ENCODE assay signal across 16 cellular contexts in genomic region chr1:209103135-209103534, GRCh38.
A peak's percentile ranks its signal among the peaks of the same experiment; 100 is the strongest.
DNase-seq lines count a peak whose midpoint lies in the region; ATAC-seq, FAIRE-seq and TF ChIP-seq lines count a peak whose summit lies in the region.
"Had no signal": no experiment of that assay in that cellular context is flagged by ENCODE, and none has a peak within 500 bp of the region (broad histone marks: within the 10 kb centered on the region; RNA-seq: fewer than 3 reads in every experiment).

No MANE protein-coding gene starts in this region.

- CTCF ChIA-PET in activated CD8-positive, alpha-beta T cell treated with anti-CD3 and anti-CD28 coated beads, Interleukin-2, amount 10 ng/mL, durations not matched to agents 7 days and 5 days (lab: Charles Lee), result no interaction called here

- no peaks in the 10 kb centered on the region for H3K9me3 ChIP-seq in stomach

- no peak overlapping the region for H3K4me3 Mint-ChIP-seq in activated CD8-positive, alpha-beta T cell treated with anti-CD3 and anti-CD28 coated beads, Interleukin-2, amount 10 ng/mL, durations not matched to agents 7 days and 5 days
- H3K4me3 Mint-ChIP-seq: activated T-cell treated with anti-CD3 and anti-CD28 coated beads, Interleukin-2, amount 50 U/mL, for 4 hours; memory B cell had no signal

- TF ChIP-seq CTCF in stomach (IDR thresholded peaks at IDR 0.05), result no peak

- no peaks in the 10 kb centered on the region for H3K27me3 ChIP-seq in stomach
- H3K27me3 ChIP-seq: hepatocyte had no signal

- no peak overlapping the region for H3K27ac Mint-ChIP-seq in activated CD8-positive, alpha-beta T cell treated with anti-CD3 and anti-CD28 coated beads, Interleukin-2, amount 10 ng/mL, durations not matched to agents 7 days and 5 days
- H3K27ac Mint-ChIP-seq: memory B cell had no signal

- ATAC-seq in GM19397 (IDR thresholded peaks at IDR 0.05; ENCODE audit: unreplicated experiment) (peak; percentile 46), HG02973 (IDR thresholded peaks at IDR 0.05; ENCODE audit: unreplicated experiment) (peak; percentile 55), HG03342 (IDR thresholded peaks at IDR 0.05; ENCODE audit: unreplicated experiment) (no peak)
- ATAC-seq in activated CD8-positive, alpha-beta T cell treated with anti-CD3 and anti-CD28 coated beads, Interleukin-2, amount 10 ng/mL, durations not matched to agents 7 days and 5 days, result no peak
- ATAC-seq: activated T-cell treated with anti-CD3 and anti-CD28 coated beads, Interleukin-2, amount 50 U/mL, for 4 hours; Right ventricle myocardium inferior had no signal

- no peaks in the 10 kb centered on the region for H3K36me3 Mint-ChIP-seq in activated CD8-positive, alpha-beta T cell treated with anti-CD3 and anti-CD28 coated beads, Interleukin-2, amount 10 ng/mL, durations not matched to agents 7 days and 5 days (ENCODE audit: low read depth)
- H3K36me3 Mint-ChIP-seq: memory B cell had no signal

- POLR2A ChIA-PET in activated CD8-positive, alpha-beta T cell treated with anti-CD3 and anti-CD28 coated beads, Interleukin-2, amount 10 ng/mL, durations not matched to agents 7 days and 5 days (lab: Charles Lee), result no interaction called here

- no peaks in the 10 kb centered on the region for H3K4me1 Mint-ChIP-seq in activated CD8-positive, alpha-beta T cell treated with anti-CD3 and anti-CD28 coated beads, Interleukin-2, amount 10 ng/mL, durations not matched to agents 7 days and 5 days (ENCODE audit: low read depth)
- H3K4me1 Mint-ChIP-seq: memory B cell had no signal

- no peaks in the 10 kb centered on the region for H3K27me3 Mint-ChIP-seq in activated CD8-positive, alpha-beta T cell treated with anti-CD3 and anti-CD28 coated beads, Interleukin-2, amount 10 ng/mL, durations not matched to agents 7 days and 5 days (ENCODE audit: low read depth)
- H3K27me3 Mint-ChIP-seq: memory B cell had no signal

- H3K36me3 ChIP-seq in stomach, result no peaks in the 10 kb centered on the region

- intact Hi-C loops in stomach (cut with DNase I; ENCODE audit: low total_unique reads), result no loop called here

- DNase-seq in GM12892 (ENCODE audit: insufficient read length), result no peak
- DNase-seq in NCI-H69 (lab: John Stamatoyannopoulos, UW), result peak; percentile 61
- no peak for DNase-seq in stomach
- DNase-seq in NCI-H526 treated with DMSO at 0.1 percent for 48 hours (lab: John Stamatoyannopoulos, UW), result no peak
- no peak for DNase-seq in activated CD8-positive, alpha-beta T cell treated with anti-CD3 and anti-CD28 coated beads, Interleukin-2, amount 10 ng/mL, durations not matched to agents 7 days and 5 days
- DNase-seq: activated T-cell treated with anti-CD3 and anti-CD28 coated beads, Interleukin-2, amount 50 U/mL, for 4 hours; GOT3; NCI-H1930 had no signal

- no peak for TF ChIP-seq EP300 in stomach (IDR thresholded peaks at IDR 0.05)

- 44 to 61% (median 51%) methylated on average over 3 of the region's 3 CpGs for WGBS in stomach, 5 donors

- TF ChIP-seq POLR2A in GM12892 (IDR thresholded peaks at IDR 0.05; ENCODE audit: low read depth, low read length), result no peak
- no peak for TF ChIP-seq POLR2A in stomach (IDR thresholded peaks at IDR 0.05)

- peak; percentile 62 for FAIRE-seq in GM12892 (lab: Jason Lieb, UNC)
- FAIRE-seq: endothelial cell of umbilical vein, G401.6 had no signal

- H3K4me3 ChIP-seq in stomach, result no peak overlapping the region
- H3K4me3 ChIP-seq: hepatocyte had no signal

- no peak overlapping the region for H3K27ac ChIP-seq in stomach
- H3K27ac ChIP-seq: hepatocyte had no signal

- no peaks in the 10 kb centered on the region for H3K9me3 Mint-ChIP-seq in activated CD8-positive, alpha-beta T cell treated with anti-CD3 and anti-CD28 coated beads, Interleukin-2, amount 10 ng/mL, durations not matched to agents 7 days and 5 days (ENCODE audit: insufficient read depth)
- H3K9me3 Mint-ChIP-seq: activated T-cell treated with anti-CD3 and anti-CD28 coated beads, Interleukin-2, amount 50 U/mL, for 4 hours; memory B cell had no signal

- no peaks in the 10 kb centered on the region for H3K4me1 ChIP-seq in stomach

Comparison
In these comparisons a context has a peak if more than half of its experiments do, and no peak if none do; other contexts are left out.
1. ATAC-seq: peak in GM19397 (single experiment) and HG02973 (single experiment); none in HG03342 (single experiment) and activated CD8-positive, alpha-beta T cell treated with anti-CD3 and anti-CD28 coated beads, Interleukin-2, amount 10 ng/mL, durations not matched to agents 7 days and 5 days (single experiment).